Comparison of ENCODE assay signal across 1 cellular context in the genomic region with DNA sequence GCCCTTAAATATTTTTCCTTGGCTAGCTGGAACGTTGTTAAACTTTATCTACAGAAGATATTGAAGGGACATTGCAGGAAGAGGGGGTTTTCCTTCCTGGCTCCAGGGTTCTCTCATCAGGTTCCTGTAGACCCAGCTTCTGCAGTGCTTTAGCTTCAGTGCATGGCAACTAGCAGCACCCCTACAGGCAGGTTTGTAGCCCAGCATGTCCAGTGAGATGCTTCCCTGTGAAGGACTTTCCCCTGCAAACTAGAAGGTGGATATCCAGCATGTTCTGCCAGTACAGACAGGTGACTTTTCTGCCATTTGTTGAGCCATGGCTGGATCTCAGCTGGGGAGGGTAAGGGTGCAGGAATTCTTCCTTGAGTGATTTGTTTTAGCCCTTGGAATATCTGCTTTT.
TF ChIP-seq lines count a peak whose summit lies in the region.

No MANE protein-coding gene starts in this region.

TF ChIP-seq in H1, 55 proteins besides CTCF, POLR2A, EP300 and RAD21 (continued from another document):
- TF ChIP-seq ZNF274 (IDR thresholded peaks at IDR 0.05; ENCODE audit: borderline replicate concordance, extremely low read depth, low read length): no peak
- TF ChIP-seq EGR1 (IDR thresholded peaks at IDR 0.05; ENCODE audit: borderline replicate concordance, low read depth, low read length): no peak
TF ChIP-seq in H1: peak in this region for 0.
